18 cellular contexts compared by ENCODE assay signal in genomic region chr7:120998525-120998924, GRCh38. TPM values are rescaled to one million over a fixed set of nuclear protein-coding genes. Genes with fewer than 3 reads are reported as not detected.
DNase-seq lines count a peak whose midpoint lies in the region; ATAC-seq and TF ChIP-seq lines count a peak whose summit lies in the region.
"Had no signal": no experiment of that assay in that cellular context is flagged by ENCODE, and none has a peak within 500 bp of the region (broad histone marks: within the 10 kb centered on the region; RNA-seq: fewer than 3 reads in every experiment).

No MANE protein-coding gene starts in this region.

- H2AFZ ChIP-seq in smooth muscle cell (ENCODE audit: low read depth), result peak overlapping the region; percentile 67

- H3K27me3 ChIP-seq in CD8-positive, alpha-beta memory T cell (ENCODE audit: insufficient read depth, low read length, poor library complexity, severe bottlenecking), result no peaks in the 10 kb centered on the region
- H3K27me3 ChIP-seq in lower lobe of right lung (ENCODE audit: low read depth), result no peaks in the 10 kb centered on the region
- no peaks in the 10 kb centered on the region for H3K27me3 ChIP-seq in smooth muscle cell (ENCODE audit: low read depth)
- H3K27me3 ChIP-seq: Peyer's patch had no signal

- peak overlapping the region; percentile 79 for H3K4me2 ChIP-seq in smooth muscle cell
- H3K4me2 ChIP-seq: A549 had no signal

- no peaks in the 10 kb centered on the region for H3K9me3 Mint-ChIP-seq in CD8-positive, alpha-beta memory T cell
- no peaks in the 10 kb centered on the region for H3K9me3 Mint-ChIP-seq in T-cell

- no peaks in the 10 kb centered on the region for H3K36me3 Mint-ChIP-seq in CD8-positive, alpha-beta memory T cell
- H3K36me3 Mint-ChIP-seq in T-cell, result no peaks in the 10 kb centered on the region

- no peak overlapping the region for H3K27ac Mint-ChIP-seq in CD8-positive, alpha-beta memory T cell
- peak overlapping the region in 1 of 2 donors; percentile 16 for H3K27ac Mint-ChIP-seq in T-cell

- ATAC-seq in lower lobe of right lung, result no peak
- no peak for ATAC-seq in T-cell (replicated peaks in 1 of 4)
- no peak for ATAC-seq in GM21529 (IDR thresholded peaks at IDR 0.05; ENCODE audit: unreplicated experiment)
- ATAC-seq: A549 had no signal

- peaks cover 11 to 35% of the 10 kb centered on the region in 2 donors for H3K27me3 Mint-ChIP-seq in CD8-positive, alpha-beta memory T cell
- peaks cover 6 to 8% of the 10 kb centered on the region in 2 donors for H3K27me3 Mint-ChIP-seq in T-cell

- peaks cover 7% of the 10 kb centered on the region for H3F3A ChIP-seq in smooth muscle cell (ENCODE audit: low read depth)

- peaks cover 15% of the 10 kb centered on the region for H3K4me1 ChIP-seq in CD8-positive, alpha-beta memory T cell (ENCODE audit: insufficient read depth, low read length)
- H3K4me1 ChIP-seq in lower lobe of right lung, result peaks cover 42% of the 10 kb centered on the region
- H3K4me1 ChIP-seq in smooth muscle cell (ENCODE audit: low read depth), result peaks cover 22% of the 10 kb centered on the region
- H3K4me1 ChIP-seq: A549, Caco-2 had no signal

- no peaks in the 10 kb centered on the region for H4K20me1 ChIP-seq in smooth muscle cell (ENCODE audit: low read depth)

- no peak for DNase-seq in CD8-positive, alpha-beta memory T cell
- DNase-seq in OCI-M1 (lab: John Stamatoyannopoulos, UW) (peak; percentile 39), lower lobe of right lung (no peak), smooth muscle cell (lab: John Stamatoyannopoulos, UW; ENCODE audit: unreplicated experiment) (no peak), T-cell (no peak), NCI-H526 (lab: John Stamatoyannopoulos, UW) (no peak), iPS-NIHi11 (ENCODE audit: low spot score) (no peak)
- DNase-seq: Caco-2, DMS53, H7, NCI-H1436 treated with DMSO at 0.1 percent for 48 hours, NCI-H2081 treated with DMSO at 0.1 percent for 48 hours, NCI-H226, NCI-H748 treated with DMSO at 0.1 percent for 48 hours, Peyer's patch had no signal

- TF ChIP-seq CTCF in lower lobe of right lung (IDR thresholded peaks at IDR 0.05), result no peak
- TF ChIP-seq CTCF in smooth muscle cell (IDR thresholded peaks at IDR 0.05; ENCODE audit: borderline replicate concordance, insufficient read depth, poor library complexity, severe bottlenecking), result no peak

- peak overlapping the region; percentile 62 for H3K27ac ChIP-seq in CD8-positive, alpha-beta memory T cell (ENCODE audit: low read depth, low read length)
- H3K27ac ChIP-seq in lower lobe of right lung (peak overlapping the region; percentile 26), smooth muscle cell (ENCODE audit: low read depth) (peak overlapping the region; percentile 94)
- H3K27ac ChIP-seq: A549, C4-2B had no signal

- intact Hi-C loops in lower lobe of right lung (cut with DNase I), result loop anchor here (10.0 kb wide), 1 partner anchor 76 kb away; no protein-coding TSS in a partner anchor

- H3K4me1 Mint-ChIP-seq in CD8-positive, alpha-beta memory T cell, result peaks cover 14 to 20% (median 17%) of the 10 kb centered on the region in 3 donors
- peaks cover 19 to 38% (median 27%) of the 10 kb centered on the region in 3 donors for H3K4me1 Mint-ChIP-seq in T-cell

- POLR2A ChIA-PET in CD8-positive, alpha-beta memory T cell (lab: Charles Lee), result no interaction called here
- POLR2A ChIA-PET in T-cell (lab: Charles Lee), result interaction anchor here in 1 of 2 donors (0.6 kb wide), 1 partner anchor 111 kb away, joined by 3 read pairs; no protein-coding TSS in a partner anchor

- WGBS in smooth muscle cell (ENCODE audit: low lambda C conversion rate), result 31% methylated on average over 1 of the region's 1 CpG

- H3K9ac ChIP-seq in smooth muscle cell (ENCODE audit: low read depth), result no peak overlapping the region

- no peak overlapping the region for H3K4me3 Mint-ChIP-seq in CD8-positive, alpha-beta memory T cell
- no peak overlapping the region for H3K4me3 Mint-ChIP-seq in T-cell

- no peaks in the 10 kb centered on the region for H3K36me3 ChIP-seq in CD8-positive, alpha-beta memory T cell (ENCODE audit: insufficient read depth, low read length)
- no peaks in the 10 kb centered on the region for H3K36me3 ChIP-seq in lower lobe of right lung
- H3K36me3 ChIP-seq in smooth muscle cell (ENCODE audit: low read depth), result no peaks in the 10 kb centered on the region
- H3K36me3 ChIP-seq: Peyer's patch had no signal

- peaks cover 22% of the 10 kb centered on the region for H3K79me2 ChIP-seq in smooth muscle cell (ENCODE audit: low read depth)

- no peak overlapping the region for H3K4me3 ChIP-seq in CD8-positive, alpha-beta memory T cell (ENCODE audit: low read length)
- H3K4me3 ChIP-seq in lower lobe of right lung, result no peak overlapping the region
- H3K4me3 ChIP-seq in smooth muscle cell, result no peak overlapping the region
- H3K4me3 ChIP-seq: A549, Peyer's patch had no signal

- CTCF ChIA-PET in CD8-positive, alpha-beta memory T cell (lab: Charles Lee), result interaction anchor here (3.7 kb wide), 1 partner anchor 11 kb away, joined by 20 read pairs; the partner anchor contains the start of gene CPED1
- CTCF ChIA-PET in T-cell (lab: Charles Lee), result interaction anchor here (0.6 to 2.3 kb wide), 4 partner anchors 9 to 279 kb away, joined by 3 to 13 read pairs (median 4); partner anchors contain the start of gene CPED1 (in 1 of the 2)

- no peaks in the 10 kb centered on the region for H3K9me3 ChIP-seq in CD8-positive, alpha-beta memory T cell (ENCODE audit: low read length)
- H3K9me3 ChIP-seq in lower lobe of right lung (no peaks in the 10 kb centered on the region), smooth muscle cell (replicated peaks; ENCODE audit: low read depth) (no peaks in the 10 kb centered on the region)
- H3K9me3 ChIP-seq: A549, Caco-2, Peyer's patch had no signal

RNA-seq across cellular contexts. Expression of gene CPED1, which starts 10.0 kb away (rescaled TPM):
- total RNA-seq in CD8-positive, alpha-beta memory T cell, result under 1 TPM; 0.09 to 0.27 TPM
- not detected for polyA plus RNA-seq in CD8-positive, alpha-beta memory T cell
- total RNA-seq in lower lobe of right lung (38.6 TPM), smooth muscle cell (12.9 and 21.6 TPM in 2 replicates), T-cell (1 to 10 TPM in 1 of 5 donors, under 1 TPM in 2, not detected in 2; 0.73 to 1.4 (median 0.96) TPM)
- polyA plus RNA-seq in smooth muscle cell, result 5.8 and 9.5 TPM in 2 replicates
- total RNA-seq: H7 had no signal

RNA-seq across cellular contexts. Expression of gene ING3, which starts 47.9 kb away (rescaled TPM):
- 10 to 100 TPM; 24.4 to 30.7 TPM for total RNA-seq in CD8-positive, alpha-beta memory T cell
- 31.6 TPM for polyA plus RNA-seq in CD8-positive, alpha-beta memory T cell
- total RNA-seq in lower lobe of right lung (21.5 TPM), smooth muscle cell (11.8 and 23.1 TPM in 2 replicates), T-cell (10 to 100 TPM; 20.6 to 32.3 (median 25.6) TPM)
- polyA plus RNA-seq in smooth muscle cell, result 8.4 and 12.4 TPM in 2 replicates

Comparison
In these comparisons a context has a peak if more than half of its experiments do, and no peak if none do; other contexts are left out.
1. H3K27ac ChIP-seq: peak in every context shown above with its lines; median percentile 94 in smooth muscle cell; 62 in CD8-positive, alpha-beta memory T cell; 26 in lower lobe of right lung.